ENCODE assay signal across 36 cellular contexts in the genomic region with DNA sequence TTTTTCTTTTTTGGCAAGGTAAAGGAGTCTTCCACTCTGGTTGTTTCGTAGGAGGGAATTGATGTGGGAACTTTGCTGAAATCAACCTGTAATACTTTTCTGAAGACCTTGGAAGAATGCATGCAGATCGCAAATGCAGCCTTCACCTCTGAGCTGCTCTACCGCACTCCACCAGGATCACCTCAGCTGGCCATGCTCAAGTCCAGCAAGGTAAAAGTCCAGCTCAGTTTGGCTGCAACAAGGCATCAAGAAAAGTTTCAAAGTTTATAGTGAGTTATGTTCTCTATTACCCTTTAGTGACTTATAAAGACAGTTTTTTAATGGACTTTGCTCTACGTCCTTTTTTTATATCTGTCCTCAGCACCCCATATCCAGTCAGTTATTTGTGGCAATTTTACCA.
"Had no signal": no experiment of that assay in that cellular context is flagged by ENCODE, and none has a peak within 500 bp of the region (broad histone marks: within the 10 kb centered on the region; RNA-seq: fewer than 3 reads in every experiment).

No MANE protein-coding gene starts in this region.

- H3K4me1 Mint-ChIP-seq: activated B cell treated with CpG ODN at 0.5 μM for 24 hours; activated CD4-positive, alpha-beta T cell treated with anti-CD3 and anti-CD28 coated beads, Interleukin-2, amount 10 ng/mL, durations not matched to agents 24 days and 14 days; activated naive CD4-positive, alpha-beta T cell treated with anti-CD3 and anti-CD28 coated beads, Interleukin-2, amount 10 ng/mL, durations not matched to agents 7 days and 5 days; activated naive CD4-positive, alpha-beta T cell treated with anti-CD3 and anti-CD28 coated beads, Interleukin-2, amount 50 U/mL, for 24 hours; activated naive CD8-positive, alpha-beta T cell treated with anti-CD3 and anti-CD28 coated beads, Interleukin-2, amount 50 U/mL, for 24 hours; brain; central memory CD8-positive, alpha-beta T cell had no signal

- H3K27me3 ChIP-seq: ascending aorta, cardiac muscle cell had no signal

- H3K27me3 Mint-ChIP-seq: activated B cell treated with CpG ODN at 0.5 μM for 24 hours; activated CD4-positive, alpha-beta memory T cell treated with anti-CD3 and anti-CD28 coated beads for 36 hours; activated CD4-positive, alpha-beta T cell treated with anti-CD3 and anti-CD28 coated beads, Interleukin-2, amount 10 ng/mL, durations not matched to agents 24 days and 14 days; activated CD8-positive, alpha-beta T cell treated with anti-CD3 and anti-CD28 coated beads for 36 hours; activated naive CD4-positive, alpha-beta T cell treated with anti-CD3 and anti-CD28 coated beads, Interleukin-2, amount 10 ng/mL, durations not matched to agents 7 days and 5 days; activated naive CD4-positive, alpha-beta T cell treated with anti-CD3 and anti-CD28 coated beads, Interleukin-2, amount 50 U/mL, for 24 hours; activated naive CD8-positive, alpha-beta T cell; activated naive CD8-positive, alpha-beta T cell treated with anti-CD3 and anti-CD28 coated beads, Interleukin-2, amount 10 ng/mL, durations not matched to agents 7 days and 5 days; activated naive CD8-positive, alpha-beta T cell treated with anti-CD3 and anti-CD28 coated beads, Interleukin-2, amount 50 U/mL, for 24 hours; brain; central memory CD8-positive, alpha-beta T cell had no signal

- H3K27ac ChIP-seq: ascending aorta, cardiac muscle cell, VCaP had no signal

- H3K9me3 Mint-ChIP-seq: activated B cell treated with CpG ODN at 0.5 μM for 24 hours; activated CD4-positive, alpha-beta memory T cell treated with anti-CD3 and anti-CD28 coated beads for 36 hours; activated CD4-positive, alpha-beta T cell treated with anti-CD3 and anti-CD28 coated beads, Interleukin-2, amount 10 ng/mL, durations not matched to agents 24 days and 14 days; activated CD8-positive, alpha-beta T cell treated with anti-CD3 and anti-CD28 coated beads for 36 hours; activated naive CD4-positive, alpha-beta T cell treated with anti-CD3 and anti-CD28 coated beads, Interleukin-2, amount 10 ng/mL, durations not matched to agents 7 days and 5 days; activated naive CD4-positive, alpha-beta T cell treated with anti-CD3 and anti-CD28 coated beads, Interleukin-2, amount 50 U/mL, for 24 hours; activated naive CD8-positive, alpha-beta T cell treated with anti-CD3 and anti-CD28 coated beads, Interleukin-2, amount 10 ng/mL, durations not matched to agents 7 days and 5 days; activated naive CD8-positive, alpha-beta T cell treated with anti-CD3 and anti-CD28 coated beads, Interleukin-2, amount 50 U/mL, for 24 hours; activated T-helper 2 cell treated with anti-CD3 and anti-CD28 coated beads, Interferon-gamma antibody, Interleukin-2, Interleukin-4, amounts not matched to agents 10 μg/mL and 5 μg/mL and 100 μg/mL, durations not matched to agents 14 hours and 24 hours and 36 hours; brain; central memory CD8-positive, alpha-beta T cell; T-helper 1 cell treated with Interleukin-12 subunit alpha and Interleukin-12 subunit beta and Interleukin-4 antibody, amounts not matched to agents 30 μg/mL and 1 μg/mL, for 36 hours; T-helper 2 cell treated with Interferon-gamma antibody and Interleukin-4, amounts not matched to agents 5 μg/mL and 100 μg/mL, for 36 hours had no signal

- H3K4me1 ChIP-seq: ascending aorta had no signal

- H3K4me3 Mint-ChIP-seq: activated B cell treated with CpG ODN at 0.5 μM for 24 hours; activated CD4-positive, alpha-beta memory T cell treated with anti-CD3 and anti-CD28 coated beads for 36 hours; activated CD4-positive, alpha-beta T cell treated with anti-CD3 and anti-CD28 coated beads, Interleukin-2, amount 10 ng/mL, durations not matched to agents 24 days and 14 days; activated CD8-positive, alpha-beta T cell treated with anti-CD3 and anti-CD28 coated beads for 36 hours; activated naive CD4-positive, alpha-beta T cell treated with anti-CD3 and anti-CD28 coated beads, Interleukin-2, amount 10 ng/mL, durations not matched to agents 7 days and 5 days; activated naive CD4-positive, alpha-beta T cell treated with anti-CD3 and anti-CD28 coated beads, Interleukin-2, amount 50 U/mL, for 24 hours; activated naive CD8-positive, alpha-beta T cell; activated naive CD8-positive, alpha-beta T cell treated with anti-CD3 and anti-CD28 coated beads, Interleukin-2, amount 10 ng/mL, durations not matched to agents 7 days and 5 days; activated naive CD8-positive, alpha-beta T cell treated with anti-CD3 and anti-CD28 coated beads, Interleukin-2, amount 50 U/mL, for 24 hours; brain; central memory CD8-positive, alpha-beta T cell; T-helper 1 cell treated with Interleukin-12 subunit alpha and Interleukin-12 subunit beta and Interleukin-4 antibody, amounts not matched to agents 30 μg/mL and 1 μg/mL, for 36 hours; T-helper 2 cell treated with Interferon-gamma antibody and Interleukin-4, amounts not matched to agents 5 μg/mL and 100 μg/mL, for 36 hours had no signal

- ATAC-seq: activated CD8-positive, alpha-beta T cell treated with anti-CD3 and anti-CD28 coated beads for 36 hours; activated naive CD8-positive, alpha-beta T cell treated with anti-CD3 and anti-CD28 coated beads, Interleukin-2, amount 50 U/mL, for 24 hours had no signal

- DNase-seq: activated B cell treated with CpG ODN at 0.5 μM for 24 hours; activated CD4-positive, alpha-beta memory T cell treated with anti-CD3 and anti-CD28 coated beads for 36 hours; activated CD4-positive, alpha-beta T cell treated with anti-CD3 and anti-CD28 coated beads for 4 hours; activated CD4-positive, alpha-beta T cell treated with anti-CD3 and anti-CD28 coated beads, Interleukin-2, amount 10 ng/mL, durations not matched to agents 24 days and 14 days; activated CD4-positive, alpha-beta T cell treated with anti-CD3 and anti-CD28 coated beads, Interleukin-2, amount 50 U/mL, for 1 hour; activated CD4-positive, alpha-beta T cell treated with anti-CD3 and anti-CD28 coated beads, Interleukin-2, amount 50 U/mL, for 4 hours; activated CD4-positive, CD25-positive, alpha-beta regulatory T cell treated with anti-CD3 and anti-CD28 coated beads, Interleukin-2, amount 50 U/mL, for 72 hours; activated CD8-positive, alpha-beta memory T cell treated with anti-CD3 and anti-CD28 coated beads, Interleukin-2, amount 50 U/mL, for 4 hours; activated CD8-positive, alpha-beta T cell treated with anti-CD3 and anti-CD28 coated beads for 36 hours; activated effector memory CD4-positive, alpha-beta T cell treated with Interleukin-2 at 50 U/mL for 16 hours; activated gamma-delta T cell; activated naive CD4-positive, alpha-beta T cell treated with anti-CD3 and anti-CD28 coated beads, Interleukin-2, amount 10 ng/mL, durations not matched to agents 7 days and 5 days; activated naive CD4-positive, alpha-beta T cell treated with Interleukin-2 at 50 U/mL for 16 hours; activated naive CD8-positive, alpha-beta T cell treated with anti-CD3 and anti-CD28 coated beads, Interleukin-2, amount 10 ng/mL, durations not matched to agents 7 days and 5 days; activated naive CD8-positive, alpha-beta T cell treated with anti-CD3 and anti-CD28 coated beads, Interleukin-2, amount 50 U/mL, for 24 hours; activated T-cell treated with anti-CD3 and anti-CD28 coated beads for 4 hours; activated T-cell treated with anti-CD3 and anti-CD28 coated beads, Interleukin-2, amount 50 U/mL, for 1 hour; activated T-cell treated with anti-CD3 and anti-CD28 coated beads, Interleukin-2, amount 50 U/mL, for 48 hours; amygdala; anterior cingulate cortex; caudate nucleus; cerebellar nuclear complex; T-helper 1 cell; T-helper 9 cell had no signal

- H3K9me3 ChIP-seq: ascending aorta had no signal

- FAIRE-seq: bronchial epithelial cell, TTC549 had no signal

- H3K4me3 ChIP-seq: ascending aorta, cardiac muscle cell had no signal
